Comparison of ENCODE assay signal across 29 cellular contexts in genomic region chr20:57893364-57894001, GRCh38.
DNase-seq lines count a peak whose midpoint lies in the region; ATAC-seq and TF ChIP-seq lines count a peak whose summit lies in the region.
"Had no signal": no experiment of that assay in that cellular context is flagged by ENCODE, and none has a peak within 500 bp of the region (broad histone marks: within the 10 kb centered on the region; RNA-seq: fewer than 3 reads in every experiment).

No MANE protein-coding gene starts in this region.

- TF ChIP-seq POLR2A in sigmoid colon (IDR thresholded peaks at IDR 0.05), result no peak

- H3K4me1 Mint-ChIP-seq in brain, result peaks cover 45% of the 10 kb centered on the region
- H3K4me1 Mint-ChIP-seq: stimulated activated effector memory CD8-positive, alpha-beta T cell treated with anti-CD3 and anti-CD28 coated beads, Interleukin-12 subunit alpha, Interleukin-12 subunit beta, amount 100 ng/mL, for 72 hours had no signal

- intact Hi-C loops in sigmoid colon (cut with DNase I), result no loop called here

- no peak for ATAC-seq in GM21447 (IDR thresholded peaks at IDR 0.05; ENCODE audit: unreplicated experiment)
- ATAC-seq: effector memory CD8-positive, alpha-beta T cell; K562; left lobe of liver; PC-3; stimulated activated effector memory CD8-positive, alpha-beta T cell treated with anti-CD3 and anti-CD28 coated beads, Interleukin-12 subunit alpha, Interleukin-12 subunit beta, amount 100 ng/mL, for 72 hours had no signal

- no peaks in the 10 kb centered on the region for H3K4me1 ChIP-seq in sigmoid colon
- H3K4me1 ChIP-seq: Caco-2 had no signal

- no peak for TF ChIP-seq EP300 in sigmoid colon (IDR thresholded peaks at IDR 0.05)

- H3K9me3 Mint-ChIP-seq in brain, result peaks cover 0 to 10% (median 0%) of the 10 kb centered on the region in 5 experiments
- H3K9me3 Mint-ChIP-seq: effector memory CD8-positive, alpha-beta T cell; stimulated activated effector memory CD8-positive, alpha-beta T cell treated with anti-CD3 and anti-CD28 coated beads, Interleukin-12 subunit alpha, Interleukin-12 subunit beta, amount 100 ng/mL, for 72 hours; T-helper 1 cell treated with Interleukin-12 subunit alpha and Interleukin-12 subunit beta and Interleukin-4 antibody, amounts not matched to agents 30 μg/mL and 1 μg/mL, for 36 hours; type B pancreatic cell had no signal

- H3K4me3 ChIP-seq in sigmoid colon, result no peak overlapping the region
- H3K4me3 ChIP-seq: K562 had no signal

- DNase-seq in NCI-H1417 (lab: John Stamatoyannopoulos, UW) (peak in 2 of 3 experiments; percentile 40 to 76), NCI-H1417 treated with DMSO at 0.1 percent for 48 hours (lab: John Stamatoyannopoulos, UW) (no peak), NCI-H2171 treated with DMSO at 0.1 percent for 48 hours (lab: John Stamatoyannopoulos, UW) (peak; percentile 66), sigmoid colon (peak; percentile 11), NCI-H2081 (lab: John Stamatoyannopoulos, UW) (no peak), substantia nigra (lab: John Stamatoyannopoulos, UW) (no peak)
- DNase-seq: activated CD4-positive, alpha-beta T cell treated with anti-CD3 and anti-CD28 coated beads, Interleukin-2, amount 50 U/mL, for 4 hours; activated naive CD4-positive, alpha-beta T cell treated with Interleukin-2 at 50 U/mL for 16 hours; activated T-cell treated with anti-CD3 and anti-CD28 coated beads, Interleukin-2, amount 50 U/mL, for 48 hours; C1 segment of cervical spinal cord; Caco-2; central memory CD4-positive, alpha-beta T cell; DMS79; effector memory CD8-positive, alpha-beta T cell; mesenchymal stem cell; NCI-H1105 treated with DMSO at 0.1 percent for 48 hours; NCI-H2107; PC-3; SK-N-SH had no signal

- H3K27me3 Mint-ChIP-seq in brain, result peaks cover 3% of the 10 kb centered on the region

- H3K36me3 ChIP-seq in sigmoid colon, result no peaks in the 10 kb centered on the region
- H3K36me3 ChIP-seq: neutrophil had no signal

- 90 to 91% methylated on average over 16 of the region's 16 CpGs for WGBS in sigmoid colon, 2 donors

- no peaks in the 10 kb centered on the region for H3K27me3 ChIP-seq in sigmoid colon

- no peak for TF ChIP-seq CTCF in brain (conservative IDR thresholded peaks at IDR 0.05)
- no peak for TF ChIP-seq CTCF in sigmoid colon (IDR thresholded peaks at IDR 0.05)

- no peak overlapping the region for H3K4me3 Mint-ChIP-seq in brain
- H3K4me3 Mint-ChIP-seq: effector memory CD8-positive, alpha-beta T cell; stimulated activated effector memory CD8-positive, alpha-beta T cell treated with anti-CD3 and anti-CD28 coated beads, Interleukin-12 subunit alpha, Interleukin-12 subunit beta, amount 100 ng/mL, for 72 hours; T-helper 1 cell treated with Interleukin-12 subunit alpha and Interleukin-12 subunit beta and Interleukin-4 antibody, amounts not matched to agents 30 μg/mL and 1 μg/mL, for 36 hours; type B pancreatic cell had no signal

- H3K27ac ChIP-seq in sigmoid colon (no peak overlapping the region), substantia nigra (ENCODE audit: low read depth, low read length, poor library complexity, severe bottlenecking) (no peak overlapping the region)
- H3K27ac ChIP-seq: 22Rv1, neutrophil had no signal

- peak overlapping the region in 3 of 5 experiments; percentile 31 to 66 (median 32) for H3K27ac Mint-ChIP-seq in brain
- H3K27ac Mint-ChIP-seq: progenitor cell of endocrine pancreas; stimulated activated effector memory CD8-positive, alpha-beta T cell treated with anti-CD3 and anti-CD28 coated beads, Interleukin-12 subunit alpha, Interleukin-12 subunit beta, amount 100 ng/mL, for 72 hours; T-helper 1 cell treated with Interleukin-12 subunit alpha and Interleukin-12 subunit beta and Interleukin-4 antibody, amounts not matched to agents 30 μg/mL and 1 μg/mL, for 36 hours; type B pancreatic cell had no signal

- H3K9me3 ChIP-seq in sigmoid colon, result no peaks in the 10 kb centered on the region
- H3K9me3 ChIP-seq: neutrophil, SK-N-SH had no signal

- no peaks in the 10 kb centered on the region for H3K36me3 Mint-ChIP-seq in brain
- H3K36me3 Mint-ChIP-seq: stimulated activated effector memory CD8-positive, alpha-beta T cell treated with anti-CD3 and anti-CD28 coated beads, Interleukin-12 subunit alpha, Interleukin-12 subunit beta, amount 100 ng/mL, for 72 hours; type B pancreatic cell had no signal

Comparison
In these comparisons a context has a peak if more than half of its experiments do, and no peak if none do; other contexts are left out.
1. DNase-seq: peak in NCI-H1417 (2 of 3), NCI-H2171 treated with DMSO at 0.1 percent for 48 hours (single experiment) and sigmoid colon (single experiment); none in NCI-H1417 treated with DMSO at 0.1 percent for 48 hours (single experiment), NCI-H2081 (0 of 2) and substantia nigra (0 of 49).